8 cellular contexts compared by ENCODE assay signal in genomic region chr20:50958733-50959542, GRCh38. TPM values are rescaled to one million over a fixed set of nuclear protein-coding genes. Genes with fewer than 3 reads are reported as not detected.
DNase-seq lines count a peak whose midpoint lies in the region; ATAC-seq and TF ChIP-seq lines count a peak whose summit lies in the region.

Gene MOCS3, plus strand, starts transcription at chr20:50958818. Its CDS starts 25 bp downstream, at chr20:50958843.

- H3K27ac Mint-ChIP-seq in endothelial cell (ENCODE audit: unreplicated experiment), result peak within 1 kb of the TSS; percentile 97

- H3K27me3 ChIP-seq in NT2/D1 (ENCODE audit: insufficient read depth, insufficient read length), result no peaks in the 10 kb centered on the region
- no peaks in the 10 kb centered on the region for H3K27me3 ChIP-seq in mononuclear cell (ENCODE audit: insufficient read depth, low read length)

- H3K9me3 ChIP-seq in NT2/D1 (ENCODE audit: insufficient read depth, low read length), result 0 out of 2 replicates have a peak, but pooled peaks cover 7% of the 10 kb centered on the region
- no peaks in the 10 kb centered on the region for H3K9me3 ChIP-seq in mononuclear cell (ENCODE audit: low read depth, low read length)

- peak; percentile 87 for DNase-seq in AG20443 (ENCODE audit: low spot score)
- DNase-seq in NT2/D1 (ENCODE audit: low read depth, low spot score), result peak; percentile 83
- peak; percentile 64 for DNase-seq in activated T-cell treated with anti-CD3 and anti-CD28 coated beads for 1 hour (ENCODE audit: low read depth)
- DNase-seq in endothelial cell (ENCODE audit: low spot score), result peak; percentile 73
- peak; percentile 72 for DNase-seq in stimulated activated CD8-positive, alpha-beta memory T cell treated with anti-CD3 and anti-CD28 coated beads, Interleukin-4, amount 100 ng/mL, for 24 hours (ENCODE audit: low read depth)

- H3K4me3 ChIP-seq in NT2/D1 (ENCODE audit: insufficient read length, low read depth), result peak within 1 kb of the TSS; percentile 95
- peak within 1 kb of the TSS; percentile 72 for H3K4me3 ChIP-seq in mononuclear cell (ENCODE audit: low read length)

- H3K36me3 ChIP-seq in NT2/D1 (ENCODE audit: insufficient read depth, insufficient read length, low read length), result peaks cover 45% of the 10 kb centered on the region

- peak within 1 kb of the TSS; percentile 99 for H3K9ac ChIP-seq in NT2/D1 (ENCODE audit: insufficient read length, low read depth)

- no peak for TF ChIP-seq CTCF in endothelial cell (IDR thresholded peaks at IDR 0.05; ENCODE audit: unreplicated experiment)

- H3K36me3 Mint-ChIP-seq in endothelial cell (ENCODE audit: low read depth, unreplicated experiment), result no peaks in the 10 kb centered on the region

- peaks cover 22% of the 10 kb centered on the region for H3K4me1 Mint-ChIP-seq in endothelial cell (ENCODE audit: unreplicated experiment)

- no peaks in the 10 kb centered on the region for H3K9me3 Mint-ChIP-seq in endothelial cell (ENCODE audit: unreplicated experiment)

- peak within 1 kb of the TSS; percentile 95 for H3K4me3 Mint-ChIP-seq in endothelial cell (ENCODE audit: unreplicated experiment)

- ATAC-seq in GM18861 (IDR thresholded peaks at IDR 0.05; ENCODE audit: unreplicated experiment) (peak; percentile 58), HG03097 (IDR thresholded peaks at IDR 0.05; ENCODE audit: low FRiP score, unreplicated experiment) (peak; percentile 62)

- H3K4me1 ChIP-seq in NT2/D1 (ENCODE audit: insufficient read depth, insufficient read length) (peaks cover 3% of the 10 kb centered on the region), mononuclear cell (ENCODE audit: insufficient read depth, low read length) (peaks cover 31% of the 10 kb centered on the region)

- H3K27me3 Mint-ChIP-seq in endothelial cell (ENCODE audit: unreplicated experiment), result peaks cover 8% of the 10 kb centered on the region

RNA-seq across cellular contexts. Expression of gene MOCS3, which starts in this region (rescaled TPM):
- total RNA-seq in endothelial cell (ENCODE audit: unreplicated experiment) (6.3 TPM), mononuclear cell (3.8 TPM)

Comparison
In these comparisons a context has a peak if more than half of its experiments do, and no peak if none do; other contexts are left out.
1. Peak in every context shown above with its lines: DNase-seq, ATAC-seq and H3K4me3 ChIP-seq.